In genomic region chr2:237917696-237918374, GRCh38 we compare ENCODE assay signal across 15 cellular contexts. TPM values are rescaled to one million over a fixed set of nuclear protein-coding genes. Genes with fewer than 3 reads are reported as not detected.
DNase-seq lines count a peak whose midpoint lies in the region; ATAC-seq lines count a peak whose summit lies in the region.
"Had no signal": no experiment of that assay in that cellular context is flagged by ENCODE, and none has a peak within 500 bp of the region (broad histone marks: within the 10 kb centered on the region; RNA-seq: fewer than 3 reads in every experiment).

No MANE protein-coding gene starts in this region.

- ATAC-seq in sciatic nerve = no peak
- ATAC-seq: CD8-positive, alpha-beta T cell; HepG2 had no signal

- no peak overlapping the region for H3K4me3 Mint-ChIP-seq in activated naive CD4-positive, alpha-beta T cell treated with anti-CD3 and anti-CD28 coated beads, Interleukin-2, amount 10 ng/mL, durations not matched to agents 7 days and 5 days
- H3K4me3 Mint-ChIP-seq: CD14-positive monocyte; CD8-positive, alpha-beta T cell had no signal

- DNase-seq in NCI-H82 (lab: John Stamatoyannopoulos, UW) (peak; percentile 40), NCI-H82 treated with DMSO at 0.1 percent for 48 hours (lab: John Stamatoyannopoulos, UW; ENCODE audit: unreplicated experiment) (no peak), fibroblast of peridontal ligament (ENCODE audit: extremely low read depth) (peak; percentile 38), sciatic nerve (ENCODE audit: low spot score) (peak; percentile 18), dedifferentiated amniotic fluid mesenchymal stem cell (ENCODE audit: extremely low spot score) (no peak), HPDE6-E6E7 (ENCODE audit: extremely low spot score) (no peak), activated gamma-delta T cell treated with Interleukin-2 at 50 U/mL for 16 hours (no peak)
- DNase-seq in activated naive CD4-positive, alpha-beta T cell treated with anti-CD3 and anti-CD28 coated beads, Interleukin-2, amount 10 ng/mL, durations not matched to agents 7 days and 5 days = no peak
- DNase-seq: CD8-positive, alpha-beta T cell; COR-L47; DMS153; DND-41; GDM1 had no signal

- no peaks in the 10 kb centered on the region for H3K36me3 Mint-ChIP-seq in activated naive CD4-positive, alpha-beta T cell treated with anti-CD3 and anti-CD28 coated beads, Interleukin-2, amount 10 ng/mL, durations not matched to agents 7 days and 5 days
- H3K36me3 Mint-ChIP-seq: CD14-positive monocyte; CD8-positive, alpha-beta T cell had no signal

- CTCF ChIA-PET in activated naive CD4-positive, alpha-beta T cell treated with anti-CD3 and anti-CD28 coated beads, Interleukin-2, amount 10 ng/mL, durations not matched to agents 7 days and 5 days (lab: Charles Lee) = no interaction called here

- H3K27me3 Mint-ChIP-seq in activated naive CD4-positive, alpha-beta T cell treated with anti-CD3 and anti-CD28 coated beads, Interleukin-2, amount 10 ng/mL, durations not matched to agents 7 days and 5 days = peaks cover 18% of the 10 kb centered on the region

- H3K27ac Mint-ChIP-seq in activated naive CD4-positive, alpha-beta T cell treated with anti-CD3 and anti-CD28 coated beads, Interleukin-2, amount 10 ng/mL, durations not matched to agents 7 days and 5 days = no peak overlapping the region
- H3K27ac Mint-ChIP-seq: CD14-positive monocyte; CD8-positive, alpha-beta T cell had no signal

- intact Hi-C loops in sciatic nerve (cut with DNase I) = no loop called here

- peaks cover 28% of the 10 kb centered on the region for H3K4me1 Mint-ChIP-seq in activated naive CD4-positive, alpha-beta T cell treated with anti-CD3 and anti-CD28 coated beads, Interleukin-2, amount 10 ng/mL, durations not matched to agents 7 days and 5 days

- no peaks in the 10 kb centered on the region for H3K9me3 Mint-ChIP-seq in activated naive CD4-positive, alpha-beta T cell treated with anti-CD3 and anti-CD28 coated beads, Interleukin-2, amount 10 ng/mL, durations not matched to agents 7 days and 5 days
- H3K9me3 Mint-ChIP-seq: CD8-positive, alpha-beta T cell had no signal

RNA-seq across cellular contexts. Expression of gene UBE2F, which starts 49.0 kb away (rescaled TPM):
- 32.6 TPM for total RNA-seq in sciatic nerve

RNA-seq across cellular contexts. Expression of gene RAMP1, which starts 58.4 kb away (rescaled TPM):
- 26.3 TPM for total RNA-seq in sciatic nerve
- total RNA-seq: CD8-positive, alpha-beta T cell had no signal

Comparison
In these comparisons a context has a peak if more than half of its experiments do, and no peak if none do; other contexts are left out.
1. DNase-seq: peak in NCI-H82 (single experiment), fibroblast of peridontal ligament (single experiment) and sciatic nerve (single experiment); none in NCI-H82 treated with DMSO at 0.1 percent for 48 hours (single experiment), dedifferentiated amniotic fluid mesenchymal stem cell (single experiment), activated naive CD4-positive, alpha-beta T cell treated with anti-CD3 and anti-CD28 coated beads, Interleukin-2, amount 10 ng/mL, durations not matched to agents 7 days and 5 days (single experiment), HPDE6-E6E7 (single experiment) and activated gamma-delta T cell treated with Interleukin-2 at 50 U/mL for 16 hours (single experiment).